19 cellular contexts compared by ENCODE assay signal in the genomic region with DNA sequence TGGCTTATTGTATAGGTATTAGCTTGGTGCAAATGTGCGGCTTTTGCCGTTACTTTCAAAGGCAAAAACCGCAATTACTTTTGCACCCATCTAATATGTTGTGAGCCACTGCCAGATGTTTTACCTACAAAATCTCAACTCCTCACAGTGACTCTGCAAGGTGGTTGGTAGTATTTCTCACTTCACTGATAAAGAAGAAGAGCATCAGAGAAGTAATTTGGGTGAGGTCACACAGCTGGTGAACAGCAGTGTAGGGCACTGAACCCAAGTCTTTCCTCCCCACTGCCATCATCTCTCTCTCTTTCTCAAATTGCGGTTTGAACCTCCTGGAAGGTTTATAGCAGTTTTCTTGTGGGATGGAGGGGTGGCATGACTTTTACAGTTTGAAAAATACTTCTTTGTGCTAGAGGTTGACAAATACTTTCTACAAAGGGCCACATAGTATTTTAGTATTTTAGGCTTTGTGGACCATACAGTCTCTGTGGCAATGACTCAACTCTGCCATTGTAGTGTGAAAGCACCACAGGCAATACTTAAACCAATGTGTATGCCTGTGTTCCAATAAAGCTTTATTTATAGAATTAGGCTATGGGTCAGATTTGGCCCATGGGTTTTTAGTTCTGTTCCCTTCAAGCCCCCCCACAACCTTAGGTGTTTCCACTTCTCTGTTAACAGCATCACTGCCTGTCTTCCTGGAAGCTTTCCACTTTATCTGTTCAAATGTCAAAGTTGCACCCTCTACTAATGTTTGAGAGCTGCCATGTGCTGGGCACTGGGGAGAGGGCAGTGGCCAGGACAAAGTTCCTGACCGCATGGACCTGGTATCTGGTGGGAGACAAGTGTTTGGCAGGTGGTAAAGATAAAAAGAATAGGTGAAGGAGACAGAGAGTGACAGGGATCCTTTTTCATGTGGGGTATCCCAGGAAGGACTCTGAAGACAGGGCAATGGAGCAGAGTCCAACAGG. TPM values are rescaled to one million over a fixed set of nuclear protein-coding genes. Genes with fewer than 3 reads are reported as not detected.
"Had no signal": no experiment of that assay in that cellular context is flagged by ENCODE, and none has a peak within 500 bp of the region (broad histone marks: within the 10 kb centered on the region; RNA-seq: fewer than 3 reads in every experiment).

No MANE protein-coding gene starts in this region.

- FAIRE-seq: small intestine had no signal

- H3K9me3 ChIP-seq: gastrocnemius medialis had no signal

- H3K36me3 ChIP-seq: gastrocnemius medialis had no signal

- H3K4me1 Mint-ChIP-seq: activated naive CD8-positive, alpha-beta T cell treated with anti-CD3 and anti-CD28 coated beads for 36 hours; naive thymus-derived CD4-positive, alpha-beta T cell; T-cell had no signal

- H3K27ac Mint-ChIP-seq: activated naive CD8-positive, alpha-beta T cell treated with anti-CD3 and anti-CD28 coated beads for 36 hours; brain; effector memory CD8-positive, alpha-beta T cell; naive thymus-derived CD4-positive, alpha-beta T cell; T-cell had no signal

- H3K9me3 Mint-ChIP-seq: activated naive CD8-positive, alpha-beta T cell treated with anti-CD3 and anti-CD28 coated beads for 36 hours; effector memory CD8-positive, alpha-beta T cell; T-cell had no signal

- H3K27ac ChIP-seq: gastrocnemius medialis had no signal

- H3K36me3 Mint-ChIP-seq: activated naive CD8-positive, alpha-beta T cell treated with anti-CD3 and anti-CD28 coated beads for 36 hours; naive thymus-derived CD4-positive, alpha-beta T cell; T-cell had no signal

- ATAC-seq: activated CD4-positive, CD25-positive, alpha-beta regulatory T cell treated with anti-CD3 and anti-CD28 coated beads, Interleukin-2, amount 50 U/mL, for 24 hours; effector memory CD8-positive, alpha-beta T cell; gastrocnemius medialis; naive thymus-derived CD4-positive, alpha-beta T cell; T-cell had no signal

- H3K27me3 ChIP-seq: gastrocnemius medialis had no signal

- DNase-seq: activated CD4-positive, alpha-beta T cell treated with anti-CD3 and anti-CD28 coated beads, Interleukin-2, amount 50 U/mL, for 1 hour; activated CD8-positive, alpha-beta memory T cell treated with anti-CD3 and anti-CD28 coated beads for 24 hours; activated gamma-delta T cell treated with Interleukin-2 at 50 U/mL for 16 hours; activated naive CD8-positive, alpha-beta T cell treated with anti-CD3 and anti-CD28 coated beads for 36 hours; amygdala; effector memory CD8-positive, alpha-beta T cell; gastrocnemius medialis; islet precursor cell; mammary epithelial cell; naive thymus-derived CD4-positive, alpha-beta T cell; small intestine; stimulated activated CD4-positive, alpha-beta T cell treated with anti-CD3 and anti-CD28 coated beads, Interleukin-4, amount 100 ng/mL, for 24 hours; stimulated activated naive CD4-positive, alpha-beta T cell; T-cell; T-helper 9 cell; trophoblast cell had no signal

- H3K27me3 Mint-ChIP-seq: brain had no signal

- H3K4me3 ChIP-seq: gastrocnemius medialis had no signal

- H3K4me3 Mint-ChIP-seq: activated naive CD8-positive, alpha-beta T cell treated with anti-CD3 and anti-CD28 coated beads for 36 hours; brain; effector memory CD8-positive, alpha-beta T cell; naive thymus-derived CD4-positive, alpha-beta T cell; T-cell had no signal

RNA-seq across cellular contexts. Expression of a gene that starts 30.1 kb away (rescaled TPM):
- total RNA-seq: activated naive CD8-positive, alpha-beta T cell treated with anti-CD3 and anti-CD28 coated beads for 36 hours; mononuclear cell; naive thymus-derived CD4-positive, alpha-beta T cell had no signal
- polyA plus RNA-seq: naive thymus-derived CD4-positive, alpha-beta T cell had no signal
